2 cellular contexts compared by ENCODE assay signal in the genomic region with DNA sequence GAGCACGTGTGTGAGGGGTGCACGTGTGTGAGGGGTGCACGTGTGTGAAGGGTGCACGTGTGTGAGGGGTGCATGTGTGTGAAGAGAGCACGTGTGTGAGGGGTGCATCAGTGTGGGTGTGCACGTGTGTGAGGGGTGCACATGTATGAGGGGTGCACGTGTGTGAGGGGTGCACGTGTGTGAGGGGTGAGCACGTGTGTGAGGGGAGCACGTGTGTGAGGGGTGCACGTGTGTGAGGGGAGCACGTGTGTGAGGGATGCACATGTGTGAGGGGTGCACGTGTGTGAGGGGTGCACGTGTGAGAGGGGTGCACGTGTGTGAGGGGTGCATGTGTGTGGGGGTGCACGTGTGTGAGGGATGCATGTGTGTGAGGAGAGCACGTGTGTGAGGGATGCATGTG.
TF ChIP-seq lines count a peak whose summit lies in the region.

No MANE protein-coding gene starts in this region.

TF ChIP-seq in WTC11, 78 proteins besides CTCF, POLR2A, EP300 and RAD21:
- TF ChIP-seq ATF1 (CRISPR knock-in tag; IDR thresholded peaks at IDR 0.05) (no peak), RELA (CRISPR knock-in tag; IDR thresholded peaks at IDR 0.05; ENCODE audit: borderline replicate concordance) (no peak), ERG (CRISPR knock-in tag; IDR thresholded peaks at IDR 0.05) (no peak)
- TF ChIP-seq, protein P1, sequence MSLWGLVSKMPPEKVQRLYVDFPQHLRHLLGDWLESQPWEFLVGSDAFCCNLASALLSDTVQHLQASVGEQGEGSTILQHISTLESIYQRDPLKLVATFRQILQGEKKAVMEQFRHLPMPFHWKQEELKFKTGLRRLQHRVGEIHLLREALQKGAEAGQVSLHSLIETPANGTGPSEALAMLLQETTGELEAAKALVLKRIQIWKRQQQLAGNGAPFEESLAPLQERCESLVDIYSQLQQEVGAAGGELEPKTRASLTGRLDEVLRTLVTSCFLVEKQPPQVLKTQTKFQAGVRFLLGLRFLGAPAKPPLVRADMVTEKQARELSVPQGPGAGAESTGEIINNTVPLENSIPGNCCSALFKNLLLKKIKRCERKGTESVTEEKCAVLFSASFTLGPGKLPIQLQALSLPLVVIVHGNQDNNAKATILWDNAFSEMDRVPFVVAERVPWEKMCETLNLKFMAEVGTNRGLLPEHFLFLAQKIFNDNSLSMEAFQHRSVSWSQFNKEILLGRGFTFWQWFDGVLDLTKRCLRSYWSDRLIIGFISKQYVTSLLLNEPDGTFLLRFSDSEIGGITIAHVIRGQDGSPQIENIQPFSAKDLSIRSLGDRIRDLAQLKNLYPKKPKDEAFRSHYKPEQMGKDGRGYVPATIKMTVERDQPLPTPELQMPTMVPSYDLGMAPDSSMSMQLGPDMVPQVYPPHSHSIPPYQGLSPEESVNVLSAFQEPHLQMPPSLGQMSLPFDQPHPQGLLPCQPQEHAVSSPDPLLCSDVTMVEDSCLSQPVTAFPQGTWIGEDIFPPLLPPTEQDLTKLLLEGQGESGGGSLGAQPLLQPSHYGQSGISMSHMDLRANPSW (CRISPR knock-in tag; conservative IDR thresholded peaks at IDR 0.05; ENCODE audit: low read depth): no peak

TF ChIP-seq in HepG2, 621 proteins besides CTCF, POLR2A, EP300 and RAD21:
- TF ChIP-seq, protein P2, sequence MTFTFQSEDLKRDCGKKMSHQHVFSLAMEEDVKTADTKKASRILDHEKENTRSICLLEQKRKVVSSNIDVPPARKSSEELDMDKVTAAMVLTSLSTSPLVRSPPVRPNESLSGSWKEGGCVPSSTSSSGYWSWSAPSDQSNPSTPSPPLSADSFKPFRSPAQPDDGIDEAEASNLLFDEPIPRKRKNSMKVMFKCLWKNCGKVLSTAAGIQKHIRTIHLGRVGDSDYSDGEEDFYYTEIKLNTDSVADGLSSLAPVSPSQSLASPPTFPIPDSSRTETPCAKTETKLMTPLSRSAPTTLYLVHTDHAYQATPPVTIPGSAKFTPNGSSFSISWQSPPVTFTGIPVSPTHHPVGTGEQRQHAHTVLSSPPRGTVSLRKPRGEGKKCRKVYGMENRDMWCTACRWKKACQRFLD (CRISPR knock-in tag; IDR thresholded peaks at IDR 0.05; ENCODE audit: borderline replicate concordance): no peak
- TF ChIP-seq, protein P3, sequence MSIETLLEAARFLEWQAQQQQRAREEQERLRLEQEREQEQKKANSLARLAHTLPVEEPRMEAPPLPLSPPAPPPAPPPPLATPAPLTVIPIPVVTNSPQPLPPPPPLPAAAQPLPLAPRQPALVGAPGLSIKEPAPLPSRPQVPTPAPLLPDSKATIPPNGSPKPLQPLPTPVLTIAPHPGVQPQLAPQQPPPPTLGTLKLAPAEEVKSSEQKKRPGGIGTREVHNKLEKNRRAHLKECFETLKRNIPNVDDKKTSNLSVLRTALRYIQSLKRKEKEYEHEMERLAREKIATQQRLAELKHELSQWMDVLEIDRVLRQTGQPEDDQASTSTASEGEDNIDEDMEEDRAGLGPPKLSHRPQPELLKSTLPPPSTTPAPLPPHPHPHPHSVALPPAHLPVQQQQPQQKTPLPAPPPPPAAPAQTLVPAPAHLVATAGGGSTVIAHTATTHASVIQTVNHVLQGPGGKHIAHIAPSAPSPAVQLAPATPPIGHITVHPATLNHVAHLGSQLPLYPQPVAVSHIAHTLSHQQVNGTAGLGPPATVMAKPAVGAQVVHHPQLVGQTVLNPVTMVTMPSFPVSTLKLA (IDR thresholded peaks at IDR 0.05): peak; percentile 84
